ENCODE assay signal across 1 cellular context in genomic region chr6:150638765-150639164, GRCh38.
TF ChIP-seq lines count a peak whose summit lies in the region.

No MANE protein-coding gene starts in this region.

TF ChIP-seq in GM12878, 131 proteins besides CTCF, POLR2A, EP300 and RAD21 (continued from another document):
- TF ChIP-seq TARDBP (IDR thresholded peaks at IDR 0.05; ENCODE audit: borderline replicate concordance), result no peak
- TF ChIP-seq NRF1 (conservative IDR thresholded peaks at IDR 0.05; ENCODE audit: low read depth, low read length), result no peak
- no peak for TF ChIP-seq LARP7 (IDR thresholded peaks at IDR 0.05)
- TF ChIP-seq SMC3 (IDR thresholded peaks at IDR 0.05; ENCODE audit: borderline replicate concordance, low read length), result no peak
- no peak for TF ChIP-seq BMI1 (IDR thresholded peaks at IDR 0.05; ENCODE audit: borderline replicate concordance)
- TF ChIP-seq JUNB (IDR thresholded peaks at IDR 0.05), result 0 out of 2 replicates have a peak, but pooled peaks have one; percentile 14
- no peak for TF ChIP-seq DPF2 (IDR thresholded peaks at IDR 0.05)
- no peak for TF ChIP-seq YBX1 (IDR thresholded peaks at IDR 0.05)
- no peak for TF ChIP-seq MEF2B (IDR thresholded peaks at IDR 0.05; ENCODE audit: partially characterized antibody, poor library complexity, severe bottlenecking)
- peak; percentile 83 for TF ChIP-seq NFIC (IDR thresholded peaks at IDR 0.05; ENCODE audit: low read depth, low read length)
- TF ChIP-seq FOXM1 (IDR thresholded peaks at IDR 0.05; ENCODE audit: low read depth, low read length), result peak; percentile 55; the same call in 1 of the 2 replicates
